In the genomic region with DNA sequence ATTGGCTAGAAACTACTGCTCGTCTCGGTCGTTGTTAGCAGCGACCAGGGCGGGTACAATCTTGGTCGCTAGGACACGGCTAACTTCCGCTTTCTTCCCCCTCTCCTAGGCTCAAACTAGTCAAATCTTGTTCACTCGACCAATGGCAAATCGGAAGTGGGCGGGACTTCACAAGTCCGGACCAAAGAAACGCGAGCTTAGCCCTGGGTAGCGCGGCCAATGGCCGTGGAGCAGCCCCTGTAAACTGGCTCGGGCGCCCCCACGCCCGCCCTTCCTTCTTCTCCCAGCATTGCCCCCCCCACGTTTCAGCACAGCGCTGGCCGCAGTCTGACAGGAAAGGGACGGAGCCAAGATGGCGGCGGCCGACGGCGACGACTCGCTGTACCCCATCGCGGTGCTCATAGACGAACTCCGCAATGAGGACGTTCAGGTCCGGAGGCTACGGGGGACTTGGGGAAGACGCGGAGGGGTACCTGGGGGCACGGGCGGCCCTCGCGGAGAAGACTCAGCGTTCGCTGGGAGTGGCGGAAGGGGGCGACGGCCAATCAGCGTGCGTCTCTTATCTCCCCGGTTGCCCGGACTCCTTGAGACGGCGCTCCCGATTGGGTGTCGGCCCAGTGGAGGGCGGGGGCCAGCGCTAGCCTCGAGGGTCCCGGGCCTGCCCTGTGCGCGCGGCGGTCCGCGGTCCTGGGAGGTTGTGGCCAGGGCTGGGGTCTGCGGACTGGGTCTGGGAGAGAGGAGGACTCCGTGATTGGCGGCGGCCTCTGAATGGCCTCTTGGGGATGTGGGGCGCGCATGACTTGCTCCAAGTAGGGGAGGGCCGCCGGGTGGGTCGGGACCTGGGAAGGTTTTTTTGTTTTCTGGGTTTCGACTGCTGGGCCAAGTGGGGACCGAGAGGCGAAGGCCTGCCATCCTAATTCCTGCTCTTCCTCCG, we compare ENCODE assay signal across 1 cellular context.
A peak's percentile ranks its signal among the peaks of the same experiment; 100 is the strongest.
TF ChIP-seq lines count a peak whose summit lies in the region.

TSS of gene PPP2R1A (plus strand) at position 308 of the 934 bp plus-strand sequence. CDS start at position 353, 45 bp downstream.

TF ChIP-seq in K562, 482 proteins besides CTCF, POLR2A, EP300 and RAD21 (continued from another document and continues in another):
- TF ChIP-seq GTF2E2 (tag; IDR thresholded peaks at IDR 0.05) = no peak
- no peak for TF ChIP-seq ZNF23 (CRISPR knock-in tag; IDR thresholded peaks at IDR 0.05)
- TF ChIP-seq ETV6 (IDR thresholded peaks at IDR 0.05; ENCODE audit: borderline replicate concordance in 1 of 2, low read depth in 2 of 2, low read length in 1 of 2) = no peak
- TF ChIP-seq ETV6 (CRISPR knock-in tag; IDR thresholded peaks at IDR 0.05; ENCODE audit: borderline replicate concordance) = no peak
- no peak for TF ChIP-seq ZNF280B (CRISPR knock-in tag; IDR thresholded peaks at IDR 0.05)
- peak; percentile 59; the same call in 1 of the 2 replicates for TF ChIP-seq TCF7 (IDR thresholded peaks at IDR 0.05; ENCODE audit: borderline replicate concordance)
- no peak for TF ChIP-seq PBX2 (CRISPR knock-in tag; IDR thresholded peaks at IDR 0.05; ENCODE audit: low read depth)
- TF ChIP-seq PBX2 (tag; conservative IDR thresholded peaks at IDR 0.05; ENCODE audit: low read depth) = no peak; the same call in 1 of the 2 replicates
- TF ChIP-seq BRCA1 (IDR thresholded peaks at IDR 0.05) = no peak
- TF ChIP-seq BRCA1 (CRISPR knock-in tag; IDR thresholded peaks at IDR 0.05) = no peak
- TF ChIP-seq NFXL1 (CRISPR knock-in tag; IDR thresholded peaks at IDR 0.05) = no peak
- TF ChIP-seq SRSF9 (IDR thresholded peaks at IDR 0.05; ENCODE audit: borderline replicate concordance, low read depth, low read length) = no peak
- TF ChIP-seq JUND (IDR thresholded peaks at IDR 0.05; ENCODE audit: borderline replicate concordance, low read depth, low read length) = 0 out of 2 replicates have a peak, but pooled peaks have one; percentile 31
- TF ChIP-seq JUND (tag; IDR thresholded peaks at IDR 0.05; ENCODE audit: borderline replicate concordance, low read depth, low read length) = 0 out of 3 replicates have a peak, but pooled peaks have one; percentile 25
- TF ChIP-seq RFX1 (IDR thresholded peaks at IDR 0.05) = peak; percentile 99
- TF ChIP-seq STAT5B (CRISPR knock-in tag; IDR thresholded peaks at IDR 0.05) = no peak
- TF ChIP-seq COPS2 (conservative IDR thresholded peaks at IDR 0.05) = no peak
- TF ChIP-seq MITF (IDR thresholded peaks at IDR 0.05) = no peak
- TF ChIP-seq ZNF263 (CRISPR knock-in tag; IDR thresholded peaks at IDR 0.05; ENCODE audit: borderline replicate concordance) = peak; percentile 31; the same call in 1 of the 2 replicates
- TF ChIP-seq HDAC3 (IDR thresholded peaks at IDR 0.05; ENCODE audit: borderline replicate concordance, partially characterized antibody) = no peak
- no peak for TF ChIP-seq ZNF407 (IDR thresholded peaks at IDR 0.05; ENCODE audit: low read depth)
- TF ChIP-seq PHF8 (IDR thresholded peaks at IDR 0.05; ENCODE audit: borderline replicate concordance, low read length) = peak; percentile 90
- no peak for TF ChIP-seq ATF1 (CRISPR knock-in tag; IDR thresholded peaks at IDR 0.05)
- TF ChIP-seq ATF1 (tag; IDR thresholded peaks at IDR 0.05) = peak; percentile 79
- peak; percentile 55; the same call in 1 of the 2 replicates for TF ChIP-seq ETV1 (tag; conservative IDR thresholded peaks at IDR 0.05; ENCODE audit: low read depth)
- TF ChIP-seq, protein P1, sequence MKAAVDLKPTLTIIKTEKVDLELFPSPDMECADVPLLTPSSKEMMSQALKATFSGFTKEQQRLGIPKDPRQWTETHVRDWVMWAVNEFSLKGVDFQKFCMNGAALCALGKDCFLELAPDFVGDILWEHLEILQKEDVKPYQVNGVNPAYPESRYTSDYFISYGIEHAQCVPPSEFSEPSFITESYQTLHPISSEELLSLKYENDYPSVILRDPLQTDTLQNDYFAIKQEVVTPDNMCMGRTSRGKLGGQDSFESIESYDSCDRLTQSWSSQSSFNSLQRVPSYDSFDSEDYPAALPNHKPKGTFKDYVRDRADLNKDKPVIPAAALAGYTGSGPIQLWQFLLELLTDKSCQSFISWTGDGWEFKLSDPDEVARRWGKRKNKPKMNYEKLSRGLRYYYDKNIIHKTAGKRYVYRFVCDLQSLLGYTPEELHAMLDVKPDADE (conservative IDR thresholded peaks at IDR 0.05; ENCODE audit: control insufficient read depth, low read depth, low read length) = 0 out of 2 replicates have a peak, but pooled peaks have one; percentile 49
